ENCODE assay signal across 1 cellular context in genomic region chr12:96194901-96195844, GRCh38.
TF ChIP-seq lines count a peak whose summit lies in the region.

No MANE protein-coding gene starts in this region.

TF ChIP-seq in GM12878, 131 proteins besides CTCF, POLR2A, EP300 and RAD21 (continued from another document):
- TF ChIP-seq E2F4 (IDR thresholded peaks at IDR 0.05; ENCODE audit: low read depth, low read length) (no peak), SMAD1 (IDR thresholded peaks at IDR 0.05; ENCODE audit: low read depth, partially characterized antibody) (no peak), CBX3 (IDR thresholded peaks at IDR 0.05; ENCODE audit: borderline replicate concordance, low read depth) (no peak), TAF1 (IDR thresholded peaks at IDR 0.05; ENCODE audit: borderline replicate concordance, low read depth, low read length) (peak; percentile 28; the same call in 1 of the 2 replicates), PAX8 (IDR thresholded peaks at IDR 0.05) (no peak), NR2F1 (conservative IDR thresholded peaks at IDR 0.05) (no peak; the same call in 1 of the 2 replicates), ZZZ3 (IDR thresholded peaks at IDR 0.05; ENCODE audit: control insufficient read depth, insufficient read length, low read depth) (no peak), MTA2 (IDR thresholded peaks at IDR 0.05; ENCODE audit: low read depth) (peak; percentile 87)
